8 cellular contexts compared by ENCODE assay signal in the genomic region with DNA sequence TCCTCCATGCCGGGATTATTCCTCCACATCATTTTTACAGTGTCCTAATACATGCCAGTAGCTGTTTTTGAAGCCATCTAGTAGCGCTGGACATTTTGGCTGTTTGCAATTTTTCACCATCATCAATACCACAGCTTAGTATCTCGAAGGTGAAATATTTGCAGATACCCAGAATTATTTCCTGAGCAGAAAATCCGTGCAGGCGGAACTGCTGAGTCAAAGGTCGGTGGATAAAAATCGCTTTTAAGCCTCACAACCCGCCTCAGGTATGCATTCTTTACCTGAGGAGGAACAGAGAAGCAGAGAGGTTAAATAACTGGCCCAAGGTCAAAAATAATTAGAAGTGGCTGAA. TPM values are rescaled to one million over a fixed set of nuclear protein-coding genes. Genes with fewer than 3 reads are reported as not detected.
DNase-seq lines count a peak whose midpoint lies in the region; ATAC-seq and TF ChIP-seq lines count a peak whose summit lies in the region.

No MANE protein-coding gene starts in this region.

- ATAC-seq in GM21717 (IDR thresholded peaks at IDR 0.05; ENCODE audit: unreplicated experiment) (no peak), GM21367 (IDR thresholded peaks at IDR 0.05; ENCODE audit: unreplicated experiment) (no peak)

- no peaks in the 10 kb centered on the region for H3K9me3 Mint-ChIP-seq in activated naive CD8-positive, alpha-beta T cell treated with anti-CD3 and anti-CD28 coated beads for 36 hours

- H3K36me3 ChIP-seq in HAP-1 (replicated peaks) (peaks cover 30% of the 10 kb centered on the region), testis (ENCODE audit: low read depth, missing control alignments) (no peaks in the 10 kb centered on the region)

- TF ChIP-seq CTCF in AG10803 (conservative IDR thresholded peaks at IDR 0.05; ENCODE audit: low read length) (no peak), testis (IDR thresholded peaks at IDR 0.05) (no peak)

- H3K27ac ChIP-seq in layer of hippocampus (ENCODE audit: low read depth, low read length), result peak overlapping the region; percentile 92
- peak overlapping the region; percentile 91 to 93 for H3K27ac ChIP-seq in testis

- no peaks in the 10 kb centered on the region for H3K27me3 Mint-ChIP-seq in activated naive CD8-positive, alpha-beta T cell treated with anti-CD3 and anti-CD28 coated beads for 36 hours

- H3K4me3 ChIP-seq in AG10803 (ENCODE audit: low read length), result peak overlapping the region; percentile 81
- peak overlapping the region; percentile 93 for H3K4me3 ChIP-seq in HAP-1
- peak overlapping the region; percentile 67 to 88 for H3K4me3 ChIP-seq in testis

- peaks cover 30% of the 10 kb centered on the region for H3K36me3 Mint-ChIP-seq in activated naive CD8-positive, alpha-beta T cell treated with anti-CD3 and anti-CD28 coated beads for 36 hours

- H3K9me3 ChIP-seq in HAP-1 (no peaks in the 10 kb centered on the region), testis (no peaks in the 10 kb centered on the region)

- DNase-seq in AG10803 (ENCODE audit: low read depth), result no peak
- DNase-seq in HAP-1 (ENCODE audit: low spot score in 2 of 2), result no peak
- DNase-seq in activated naive CD8-positive, alpha-beta T cell treated with anti-CD3 and anti-CD28 coated beads for 36 hours, result no peak
- no peak for DNase-seq in testis
- DNase-seq in D341Med (ENCODE audit: low spot score), result no peak

- peak overlapping the region; percentile 86 for H3K4me3 Mint-ChIP-seq in activated naive CD8-positive, alpha-beta T cell treated with anti-CD3 and anti-CD28 coated beads for 36 hours

- no peak for TF ChIP-seq POLR2A in testis (IDR thresholded peaks at IDR 0.05)

- H3K4me1 Mint-ChIP-seq in activated naive CD8-positive, alpha-beta T cell treated with anti-CD3 and anti-CD28 coated beads for 36 hours, result peaks cover 29% of the 10 kb centered on the region

- H3K27ac Mint-ChIP-seq in activated naive CD8-positive, alpha-beta T cell treated with anti-CD3 and anti-CD28 coated beads for 36 hours, result peak overlapping the region; percentile 92

- intact Hi-C loops in testis (cut with DNase I; ENCODE audit: low total_unique reads), result no loop called here

- H3K27me3 ChIP-seq in HAP-1 (ENCODE audit: low read depth) (no peaks in the 10 kb centered on the region), layer of hippocampus (ENCODE audit: control insufficient read depth, insufficient read depth, low read length) (no peaks in the 10 kb centered on the region), testis (no peaks in the 10 kb centered on the region)

- in situ Hi-C loops in HAP-1 (cut with MboI; ENCODE audit: low sequenced_read_pairs), result no loop called here

- 1 to 8% methylated on average over 8 of the region's 8 CpGs for WGBS in testis, 2 donors

- H3K4me1 ChIP-seq in HAP-1 (peaks cover 12% of the 10 kb centered on the region), testis (peaks cover 31% of the 10 kb centered on the region)

RNA-seq across cellular contexts. Expression of gene TNRC6A, which starts 0.6 kb away (rescaled TPM):
- 10 to 100 TPM; 30.3 to 33.9 TPM for total RNA-seq in activated naive CD8-positive, alpha-beta T cell treated with anti-CD3 and anti-CD28 coated beads for 36 hours
- total RNA-seq in testis, result 100 to 1,000 TPM in 1 of 2 donors, 10 to 100 TPM in 1; 94.1 to 103 TPM
- polyA plus RNA-seq in testis (ENCODE audit: insufficient read depth, low read depth, low replicate concordance), result 32.3 TPM
